In the genomic region with DNA sequence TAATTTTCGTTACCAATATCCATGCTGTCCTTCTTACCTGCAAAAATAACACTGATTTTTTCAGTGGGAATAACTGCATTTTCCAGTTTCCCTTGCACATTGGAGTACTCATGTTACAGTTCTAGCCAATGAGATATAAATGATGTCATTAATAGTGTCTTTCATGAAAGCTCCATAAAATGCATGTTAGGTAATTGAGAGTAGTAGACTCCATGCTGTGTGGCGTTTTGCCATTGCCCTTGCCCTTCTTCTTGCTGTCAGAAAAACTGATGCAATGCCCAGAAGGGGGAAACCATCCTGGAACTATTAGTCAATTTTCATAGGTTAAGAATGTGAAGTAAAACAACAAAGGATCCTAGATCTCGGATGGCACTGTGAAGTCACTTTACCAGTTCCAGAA, we compare ENCODE assay signal across 21 cellular contexts.
"Had no signal": no experiment of that assay in that cellular context is flagged by ENCODE, and none has a peak within 500 bp of the region (broad histone marks: within the 10 kb centered on the region; RNA-seq: fewer than 3 reads in every experiment).

No MANE protein-coding gene starts in this region.

- H3K36me3 Mint-ChIP-seq: activated naive CD8-positive, alpha-beta T cell treated with anti-CD3 and anti-CD28 coated beads, Interleukin-2, amount 10 ng/mL, durations not matched to agents 7 days and 5 days; memory B cell; naive thymus-derived CD4-positive, alpha-beta T cell; stimulated activated naive B cell treated with anti-CD40 and anti-IgM and Interleukin-4, amounts not matched to agents 10 μg/mL and 1 μg/mL and 100 μg/mL, for 72 hours had no signal

- ATAC-seq: effector memory CD8-positive, alpha-beta T cell; foreskin keratinocyte; left ventricle myocardium superior; mucosa of descending colon; naive thymus-derived CD4-positive, alpha-beta T cell; stimulated activated naive B cell treated with anti-CD40 and anti-IgM and Interleukin-4, amounts not matched to agents 10 μg/mL and 1 μg/mL and 100 μg/mL, for 72 hours had no signal

- DNase-seq: activated naive CD4-positive, alpha-beta T cell; activated naive CD8-positive, alpha-beta T cell treated with anti-CD3 and anti-CD28 coated beads, Interleukin-2, amount 10 ng/mL, durations not matched to agents 7 days and 5 days; anterior cingulate cortex; brain microvascular endothelial cell; cerebellar nuclear complex; dermis blood vessel endothelial cell; effector memory CD8-positive, alpha-beta T cell; foreskin keratinocyte; glutamatergic neuron; left ventricle myocardium superior; mucosa of descending colon; naive thymus-derived CD4-positive, alpha-beta T cell; posterior cingulate gyrus; retina; stimulated activated CD4-positive, alpha-beta T cell treated with anti-CD3 and anti-CD28 coated beads, Interleukin-15, amount 100 ng/mL, for 24 hours; stimulated activated CD4-positive, alpha-beta T cell treated with anti-CD3 and anti-CD28 coated beads, Interleukin-4, amount 100 ng/mL, for 1 hour; stimulated activated naive B cell treated with anti-CD40 and anti-IgM and Interleukin-4, amounts not matched to agents 10 μg/mL and 1 μg/mL and 100 μg/mL, for 72 hours; T-helper 2 cell; thyroid gland had no signal

- H3K4me1 Mint-ChIP-seq: activated naive CD8-positive, alpha-beta T cell treated with anti-CD3 and anti-CD28 coated beads, Interleukin-2, amount 10 ng/mL, durations not matched to agents 7 days and 5 days; memory B cell; naive thymus-derived CD4-positive, alpha-beta T cell; stimulated activated naive B cell treated with anti-CD40 and anti-IgM and Interleukin-4, amounts not matched to agents 10 μg/mL and 1 μg/mL and 100 μg/mL, for 72 hours had no signal

- H3K27me3 Mint-ChIP-seq: activated naive CD8-positive, alpha-beta T cell treated with anti-CD3 and anti-CD28 coated beads, Interleukin-2, amount 10 ng/mL, durations not matched to agents 7 days and 5 days; effector memory CD8-positive, alpha-beta T cell; memory B cell; naive thymus-derived CD4-positive, alpha-beta T cell; stimulated activated naive B cell treated with anti-CD40 and anti-IgM and Interleukin-4, amounts not matched to agents 10 μg/mL and 1 μg/mL and 100 μg/mL, for 72 hours had no signal

- H3K4me3 Mint-ChIP-seq: activated naive CD8-positive, alpha-beta T cell treated with anti-CD3 and anti-CD28 coated beads, Interleukin-2, amount 10 ng/mL, durations not matched to agents 7 days and 5 days; effector memory CD8-positive, alpha-beta T cell; memory B cell; naive thymus-derived CD4-positive, alpha-beta T cell; stimulated activated naive B cell treated with anti-CD40 and anti-IgM and Interleukin-4, amounts not matched to agents 10 μg/mL and 1 μg/mL and 100 μg/mL, for 72 hours had no signal

- H3K9me3 Mint-ChIP-seq: activated naive CD8-positive, alpha-beta T cell treated with anti-CD3 and anti-CD28 coated beads, Interleukin-2, amount 10 ng/mL, durations not matched to agents 7 days and 5 days; effector memory CD8-positive, alpha-beta T cell had no signal

- H3K4me3 ChIP-seq: mucosa of descending colon, skin epidermis, thyroid gland had no signal

- H3K27ac Mint-ChIP-seq: activated naive CD8-positive, alpha-beta T cell treated with anti-CD3 and anti-CD28 coated beads, Interleukin-2, amount 10 ng/mL, durations not matched to agents 7 days and 5 days; effector memory CD8-positive, alpha-beta T cell; memory B cell; naive thymus-derived CD4-positive, alpha-beta T cell; stimulated activated naive B cell treated with anti-CD40 and anti-IgM and Interleukin-4, amounts not matched to agents 10 μg/mL and 1 μg/mL and 100 μg/mL, for 72 hours had no signal
